In genomic region chr16:65519402-65519801, GRCh38 we compare ENCODE assay signal across 23 cellular contexts.
DNase-seq lines count a peak whose midpoint lies in the region; ATAC-seq, FAIRE-seq and TF ChIP-seq lines count a peak whose summit lies in the region.
"Had no signal": no experiment of that assay in that cellular context is flagged by ENCODE, and none has a peak within 500 bp of the region (broad histone marks: within the 10 kb centered on the region; RNA-seq: fewer than 3 reads in every experiment).

No MANE protein-coding gene starts in this region.

- H3K4me3 Mint-ChIP-seq in chondrocyte (ENCODE audit: unreplicated experiment) (no peak overlapping the region), neural progenitor cell (no peak overlapping the region)
- H3K4me3 Mint-ChIP-seq: B cell; CD4-positive, alpha-beta T cell; CD8-positive, alpha-beta T cell had no signal

- intact Hi-C loops in mucosa of descending colon (cut with DNase I, micrococcal nuclease) = no loop called here

- no peak overlapping the region for H3K27ac ChIP-seq in BLaER1
- H3K27ac ChIP-seq in BLaER1 treated with 17β-estradiol and CSF1 and Interleukin-3, amounts not matched to agents 10 nM and 100 nM = no peak overlapping the region
- H3K27ac ChIP-seq in neural progenitor cell = no peak overlapping the region
- H3K27ac ChIP-seq: C4-2B had no signal

- 0 out of 2 replicates have a peak overlapping the region, but pooled peaks have one; percentile 85 for H3K4me2 ChIP-seq in BLaER1
- H3K4me2 ChIP-seq in BLaER1 treated with 17β-estradiol and CSF1 and Interleukin-3, amounts not matched to agents 10 nM and 100 nM = peak overlapping the region in 6 of 11 experiments; percentile 20 to 84 (median 73); a peak in 10 of 22 replicates
- H3K4me2 ChIP-seq in neural progenitor cell = no peak overlapping the region

- TF ChIP-seq POLR2A in GM12892 (IDR thresholded peaks at IDR 0.05; ENCODE audit: low read depth, low read length) = no peak

- H3K9me3 ChIP-seq in BLaER1 (no peaks in the 10 kb centered on the region), neural progenitor cell (ENCODE audit: low read depth) (no peaks in the 10 kb centered on the region), mucosa of descending colon (no peaks in the 10 kb centered on the region)
- H3K9me3 ChIP-seq in BLaER1 treated with 17β-estradiol and CSF1 and Interleukin-3, amounts not matched to agents 10 nM and 100 nM (replicated peaks in 1 of 11) = no peaks in the 10 kb centered on the region
- H3K9me3 ChIP-seq: Caco-2 had no signal

- H3K9ac ChIP-seq in BLaER1 = no peak overlapping the region
- H3K9ac ChIP-seq in BLaER1 treated with 17β-estradiol and CSF1 and Interleukin-3, amounts not matched to agents 10 nM and 100 nM = no peak overlapping the region
- no peak overlapping the region for H3K9ac ChIP-seq in neural progenitor cell

- H3K36me3 ChIP-seq in BLaER1 = no peaks in the 10 kb centered on the region
- no peaks in the 10 kb centered on the region for H3K36me3 ChIP-seq in BLaER1 treated with 17β-estradiol and CSF1 and Interleukin-3, amounts not matched to agents 10 nM and 100 nM
- no peaks in the 10 kb centered on the region for H3K36me3 ChIP-seq in neural progenitor cell
- H3K36me3 ChIP-seq in mucosa of descending colon (ENCODE audit: low read depth) = no peaks in the 10 kb centered on the region

- no peak for FAIRE-seq in GM12892 (lab: Jason Lieb, UNC)
- FAIRE-seq: A204.1, D721Med, G401.6, GM12891, GM18507 had no signal

- peaks cover 71% of the 10 kb centered on the region for H3K4me1 Mint-ChIP-seq in chondrocyte (ENCODE audit: low read depth)
- peaks cover 44% of the 10 kb centered on the region for H3K4me1 Mint-ChIP-seq in neural progenitor cell
- H3K4me1 Mint-ChIP-seq: B cell had no signal

- no peaks in the 10 kb centered on the region for H3K79me2 ChIP-seq in neural progenitor cell (ENCODE audit: low read depth)

- no peak overlapping the region for H2AFZ ChIP-seq in neural progenitor cell (replicated peaks)

- H3K4me1 ChIP-seq in BLaER1 (peaks cover 52% of the 10 kb centered on the region), neural progenitor cell (peaks cover 42% of the 10 kb centered on the region), mucosa of descending colon (ENCODE audit: low read depth) (no peaks in the 10 kb centered on the region)
- peaks cover 13 to 55% (median 49%) of the 10 kb centered on the region in 10 experiments for H3K4me1 ChIP-seq in BLaER1 treated with 17β-estradiol and CSF1 and Interleukin-3, amounts not matched to agents 10 nM and 100 nM
- H3K4me1 ChIP-seq: Caco-2 had no signal

- H4K20me1 ChIP-seq in BLaER1 = no peaks in the 10 kb centered on the region
- H4K20me1 ChIP-seq in BLaER1 treated with 17β-estradiol and CSF1 and Interleukin-3, amounts not matched to agents 10 nM and 100 nM = no peaks in the 10 kb centered on the region
- H4K20me1 ChIP-seq in neural progenitor cell (ENCODE audit: low read depth) = no peaks in the 10 kb centered on the region

- peaks cover 28% of the 10 kb centered on the region for H3F3A ChIP-seq in neural progenitor cell (ENCODE audit: low read depth)

- DNase-seq in chondrocyte (ENCODE audit: low spot score) = no peak
- no peak for DNase-seq in neural progenitor cell (ENCODE audit: low spot score)
- no peak for DNase-seq in mucosa of descending colon
- no peak for DNase-seq in GM12892 (ENCODE audit: insufficient read length)
- no peak for DNase-seq in activated naive CD4-positive, alpha-beta T cell treated with anti-CD3 and anti-CD28 coated beads, Interleukin-2, amount 50 U/mL, for 72 hours (ENCODE audit: low spot score in 2 of 2)
- no peak for DNase-seq in activated effector memory CD4-positive, alpha-beta T cell treated with Interleukin-2 at 50 U/mL for 16 hours
- DNase-seq: 8988T; ACHN; Caco-2; Calu3; CD4-positive, alpha-beta T cell; CD8-positive, alpha-beta T cell; DMS79 treated with DMSO at 0.1 percent for 48 hours; GF-D8 had no signal

- H3K27ac Mint-ChIP-seq in chondrocyte (ENCODE audit: unreplicated experiment) (peak overlapping the region; percentile 25), neural progenitor cell (peak overlapping the region; percentile 57)
- H3K27ac Mint-ChIP-seq in activated naive CD4-positive, alpha-beta T cell treated with anti-CD3 and anti-CD28 coated beads, Interleukin-2, amount 50 U/mL, for 72 hours = no peak overlapping the region
- H3K27ac Mint-ChIP-seq: B cell; CD4-positive, alpha-beta T cell; CD8-positive, alpha-beta T cell had no signal

- no peak overlapping the region for H3K4me3 ChIP-seq in BLaER1
- H3K4me3 ChIP-seq in BLaER1 treated with 17β-estradiol and CSF1 and Interleukin-3, amounts not matched to agents 10 nM and 100 nM = no peak overlapping the region
- no peak overlapping the region for H3K4me3 ChIP-seq in neural progenitor cell
- H3K4me3 ChIP-seq in mucosa of descending colon = no peak overlapping the region

- H3K27me3 Mint-ChIP-seq in chondrocyte (ENCODE audit: low read depth) (no peaks in the 10 kb centered on the region), neural progenitor cell (ENCODE audit: insufficient read depth, low read depth) (peaks cover 6% of the 10 kb centered on the region)
- H3K27me3 Mint-ChIP-seq: B cell; CD4-positive, alpha-beta T cell had no signal

- H3K9me3 Mint-ChIP-seq in chondrocyte (ENCODE audit: low read depth) (peaks cover 4% of the 10 kb centered on the region), neural progenitor cell (no peaks in the 10 kb centered on the region)
- H3K9me3 Mint-ChIP-seq in activated naive CD4-positive, alpha-beta T cell treated with anti-CD3 and anti-CD28 coated beads, Interleukin-2, amount 50 U/mL, for 72 hours = peaks cover 8 to 12% of the 10 kb centered on the region in 2 donors
- H3K9me3 Mint-ChIP-seq: CD4-positive, alpha-beta T cell; CD8-positive, alpha-beta T cell had no signal

- ATAC-seq in mucosa of descending colon = no peak
- ATAC-seq in activated naive CD4-positive, alpha-beta T cell treated with anti-CD3 and anti-CD28 coated beads, Interleukin-2, amount 50 U/mL, for 72 hours = no peak
- ATAC-seq: CD8-positive, alpha-beta T cell had no signal

- TF ChIP-seq CTCF in chondrocyte (IDR thresholded peaks at IDR 0.05) (no peak), neural progenitor cell (IDR thresholded peaks at IDR 0.05) (no peak), mucosa of descending colon (IDR thresholded peaks at IDR 0.05) (no peak)

- H3K27me3 ChIP-seq in BLaER1 (no peaks in the 10 kb centered on the region), neural progenitor cell (no peaks in the 10 kb centered on the region)
- H3K27me3 ChIP-seq in BLaER1 treated with 17β-estradiol and CSF1 and Interleukin-3, amounts not matched to agents 10 nM and 100 nM = no peaks in the 10 kb centered on the region

- H3K36me3 Mint-ChIP-seq in chondrocyte (ENCODE audit: low read depth) (no peaks in the 10 kb centered on the region), neural progenitor cell (no peaks in the 10 kb centered on the region)
- no peaks in the 10 kb centered on the region for H3K36me3 Mint-ChIP-seq in activated naive CD4-positive, alpha-beta T cell treated with anti-CD3 and anti-CD28 coated beads, Interleukin-2, amount 50 U/mL, for 72 hours
- H3K36me3 Mint-ChIP-seq: CD8-positive, alpha-beta T cell had no signal

Comparison
In these comparisons a context has a peak if more than half of its experiments do, and no peak if none do; other contexts are left out.
1. H3K27ac Mint-ChIP-seq: peak in chondrocyte (single experiment) and neural progenitor cell (single experiment); none in activated naive CD4-positive, alpha-beta T cell treated with anti-CD3 and anti-CD28 coated beads, Interleukin-2, amount 50 U/mL, for 72 hours (0 of 2).